In genomic region chr10:43408710-43409384, GRCh38 we compare ENCODE assay signal across 8 cellular contexts. TPM values are rescaled to one million over a fixed set of nuclear protein-coding genes. Genes with fewer than 3 reads are reported as not detected.
DNase-seq lines count a peak whose midpoint lies in the region; ATAC-seq lines count a peak whose summit lies in the region.

Gene HNRNPF (minus strand): TSS chr10:43409186. CDS start chr10:43387884, 21,302 bp downstream.

- H3K36me3 Mint-ChIP-seq in CD8-positive, alpha-beta memory T cell, result peaks cover 0 to 26% (median 0%) of the 10 kb centered on the region in 3 donors

- H3K4me1 Mint-ChIP-seq in CD8-positive, alpha-beta memory T cell, result peaks cover 18 to 32% (median 20%) of the 10 kb centered on the region in 3 donors

- peak; percentile 66 for ATAC-seq in GM19467 (IDR thresholded peaks at IDR 0.05; ENCODE audit: unreplicated experiment)

- peaks cover 28% of the 10 kb centered on the region for H3K4me1 ChIP-seq in CD8-positive, alpha-beta memory T cell (ENCODE audit: insufficient read depth, low read length)

- POLR2A ChIA-PET in CD8-positive, alpha-beta memory T cell (lab: Charles Lee), result interaction anchor here (0.6 to 1.8 kb wide), 11 partner anchors 8 to 121 kb away, joined by 3 to 24 read pairs (median 5); partner anchors contain the start of gene ZNF487

- peak within 1 kb of the TSS; percentile 97 to 100 (median 99) for H3K27ac Mint-ChIP-seq in CD8-positive, alpha-beta memory T cell

- H3K27ac ChIP-seq in CD8-positive, alpha-beta memory T cell (ENCODE audit: low read depth, low read length), result peak within 1 kb of the TSS; percentile 100

- no peaks in the 10 kb centered on the region for H3K9me3 Mint-ChIP-seq in CD8-positive, alpha-beta memory T cell

- CTCF ChIA-PET in CD8-positive, alpha-beta memory T cell (lab: Charles Lee), result interaction anchor here (1.1 to 2.2 kb wide), 7 partner anchors 10 to 116 kb away, joined by 3 to 14 read pairs (median 4); no protein-coding TSS in a partner anchor

- peak within 1 kb of the TSS; percentile 96 to 100 (median 99) for H3K4me3 Mint-ChIP-seq in CD8-positive, alpha-beta memory T cell

- H3K9me3 ChIP-seq in CD8-positive, alpha-beta memory T cell (ENCODE audit: low read length), result no peaks in the 10 kb centered on the region

- peak; percentile 90 to 98 (median 97) for DNase-seq in CD8-positive, alpha-beta memory T cell
- DNase-seq in HPDE6-E6E7 (ENCODE audit: extremely low spot score) (peak; percentile 84), NK-92 (lab: John Stamatoyannopoulos, UW; ENCODE audit: unreplicated experiment) (peak; percentile 57), lung microvascular endothelial cell (ENCODE audit: low read depth in 2 of 2) (peak; percentile 97 to 98)
- DNase-seq in activated CD8-positive, alpha-beta memory T cell treated with anti-CD3 and anti-CD28 coated beads for 24 hours, result peak; percentile 98
- DNase-seq in effector CD4-positive, alpha-beta T cell, result peak; percentile 91
- DNase-seq in stimulated activated CD4-positive, alpha-beta T cell treated with anti-CD3 and anti-CD28 coated beads, TNF-alpha, amount 100 ng/mL, for 4 hours (ENCODE audit: low read depth in 3 of 3), result peak; percentile 88 to 93 (median 92)

- H3K36me3 ChIP-seq in CD8-positive, alpha-beta memory T cell (ENCODE audit: insufficient read depth, low read length), result no peaks in the 10 kb centered on the region

- H3K27me3 Mint-ChIP-seq in CD8-positive, alpha-beta memory T cell, result peaks cover 0 to 2% of the 10 kb centered on the region in 2 donors

- H3K4me3 ChIP-seq in CD8-positive, alpha-beta memory T cell (ENCODE audit: low read length), result peak within 1 kb of the TSS; percentile 97

- no peaks in the 10 kb centered on the region for H3K27me3 ChIP-seq in CD8-positive, alpha-beta memory T cell (ENCODE audit: insufficient read depth, low read length, poor library complexity, severe bottlenecking)

RNA-seq across cellular contexts. Expression of gene HNRNPF, which starts in this region (rescaled TPM):
- 100 to 1,000 TPM; 562 to 566 TPM for total RNA-seq in CD8-positive, alpha-beta memory T cell
- 261 TPM for polyA plus RNA-seq in CD8-positive, alpha-beta memory T cell
- 132 and 160 TPM in 2 replicates for total RNA-seq in lung microvascular endothelial cell

Comparison
In these comparisons a context has a peak if more than half of its experiments do, and no peak if none do; other contexts are left out.
1. Peak in every context shown above with its lines: DNase-seq, ATAC-seq, H3K4me3 ChIP-seq and H3K27ac ChIP-seq.